In the genomic region with DNA sequence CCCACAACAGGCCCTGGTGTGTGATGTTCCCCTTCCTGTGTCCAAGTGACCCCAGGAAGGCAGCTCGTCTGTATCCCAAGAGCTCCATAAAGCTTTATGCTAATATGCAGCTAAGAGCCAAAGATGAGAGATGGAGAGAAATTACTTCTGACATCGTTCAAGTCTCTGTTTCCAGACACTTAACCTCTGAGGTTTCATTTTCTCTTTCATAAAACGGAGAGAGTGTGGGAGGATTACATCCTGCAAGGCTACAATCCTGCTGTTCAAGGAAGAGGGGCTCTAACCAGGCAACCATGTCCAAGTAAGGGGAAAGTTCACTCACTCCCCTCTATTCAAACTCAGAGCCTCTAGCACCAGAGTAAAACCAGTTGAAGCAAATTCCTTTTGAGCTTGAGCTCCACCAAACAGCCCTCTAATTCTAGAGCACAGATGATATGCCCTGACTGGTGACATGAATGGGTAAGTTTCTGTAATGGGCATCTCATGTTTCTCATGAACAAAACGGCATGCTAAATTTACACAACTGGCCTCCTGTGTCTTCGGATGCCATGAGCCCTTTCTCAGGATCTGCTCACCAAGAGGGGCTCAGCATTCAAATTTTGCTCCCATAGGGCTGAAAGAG, we compare ENCODE assay signal across 12 cellular contexts.
DNase-seq lines count a peak whose midpoint lies in the region; ATAC-seq and TF ChIP-seq lines count a peak whose summit lies in the region.
"Had no signal": no experiment of that assay in that cellular context is flagged by ENCODE, and none has a peak within 500 bp of the region (broad histone marks: within the 10 kb centered on the region; RNA-seq: fewer than 3 reads in every experiment).

No MANE protein-coding gene starts in this region.

- intact Hi-C loops in activated T-helper 1 cell treated with anti-CD3 and anti-CD28 coated beads, Interleukin-12 subunit alpha, Interleukin-12 subunit beta, Interleukin-2, Interleukin-4 antibody, amounts not matched to agents 30 ng/mL and 10 ng/mL and 1 ng/mL, durations not matched to agents 14 hours and 24 hours and 36 hours (cut with micrococcal nuclease), result no loop called here
- intact Hi-C loops in heart right ventricle (cut with DNase I), result no loop called here

- DNase-seq in DMS79 (lab: John Stamatoyannopoulos, UW) (peak; percentile 6), COLO829 (ENCODE audit: low spot score) (no peak), DMS153 treated with DMSO at 0.1 percent for 48 hours (lab: John Stamatoyannopoulos, UW; ENCODE audit: unreplicated experiment) (no peak), heart right ventricle (no peak)
- no peak for DNase-seq in activated T-helper 1 cell treated with anti-CD3 and anti-CD28 coated beads, Interleukin-12 subunit alpha, Interleukin-12 subunit beta, Interleukin-2, Interleukin-4 antibody, amounts not matched to agents 30 ng/mL and 10 ng/mL and 1 ng/mL, durations not matched to agents 14 hours and 24 hours and 36 hours (ENCODE audit: low spot score)
- DNase-seq: Calu3, stomach had no signal

- 48 to 49% methylated on average over 5 of the region's 5 CpGs for WGBS in heart right ventricle, 2 donors

- H3K27ac Mint-ChIP-seq in activated T-helper 1 cell treated with anti-CD3 and anti-CD28 coated beads, Interleukin-12 subunit alpha, Interleukin-12 subunit beta, Interleukin-2, Interleukin-4 antibody, amounts not matched to agents 30 ng/mL and 10 ng/mL and 1 ng/mL, durations not matched to agents 14 hours and 24 hours and 36 hours, result peak overlapping the region; percentile 29
- H3K27ac Mint-ChIP-seq: dendritic cell treated with granulocyte-macrophage colony-stimulating factor and Interleukin-4, amounts not matched to agents 40 ng/mL and 50 ng/mL, for 4 days had no signal

- peaks cover 0 to 4% (median 0%) of the 10 kb centered on the region in 7 donors for H3K27me3 ChIP-seq in heart right ventricle

- H3K4me3 Mint-ChIP-seq in activated T-helper 1 cell treated with anti-CD3 and anti-CD28 coated beads, Interleukin-12 subunit alpha, Interleukin-12 subunit beta, Interleukin-2, Interleukin-4 antibody, amounts not matched to agents 30 ng/mL and 10 ng/mL and 1 ng/mL, durations not matched to agents 14 hours and 24 hours and 36 hours, result peak overlapping the region; percentile 70
- H3K4me3 Mint-ChIP-seq: dendritic cell treated with granulocyte-macrophage colony-stimulating factor and Interleukin-4, amounts not matched to agents 40 ng/mL and 50 ng/mL, for 4 days had no signal

- H3K36me3 Mint-ChIP-seq in activated T-helper 1 cell treated with anti-CD3 and anti-CD28 coated beads, Interleukin-12 subunit alpha, Interleukin-12 subunit beta, Interleukin-2, Interleukin-4 antibody, amounts not matched to agents 30 ng/mL and 10 ng/mL and 1 ng/mL, durations not matched to agents 14 hours and 24 hours and 36 hours (ENCODE audit: low read depth), result no peaks in the 10 kb centered on the region

- peaks cover 3% of the 10 kb centered on the region for H3K27me3 Mint-ChIP-seq in activated T-helper 1 cell treated with anti-CD3 and anti-CD28 coated beads, Interleukin-12 subunit alpha, Interleukin-12 subunit beta, Interleukin-2, Interleukin-4 antibody, amounts not matched to agents 30 ng/mL and 10 ng/mL and 1 ng/mL, durations not matched to agents 14 hours and 24 hours and 36 hours (ENCODE audit: insufficient read depth)
- H3K27me3 Mint-ChIP-seq: dendritic cell treated with granulocyte-macrophage colony-stimulating factor and Interleukin-4, amounts not matched to agents 40 ng/mL and 50 ng/mL, for 4 days had no signal

- no peak overlapping the region for H3K27ac ChIP-seq in heart right ventricle
- H3K27ac ChIP-seq: SK-N-MC, stomach had no signal

- H3K9me3 ChIP-seq in heart right ventricle, result no peaks in the 10 kb centered on the region
- H3K9me3 ChIP-seq: stomach had no signal

- H3K9me3 Mint-ChIP-seq in activated T-helper 1 cell treated with anti-CD3 and anti-CD28 coated beads, Interleukin-12 subunit alpha, Interleukin-12 subunit beta, Interleukin-2, Interleukin-4 antibody, amounts not matched to agents 30 ng/mL and 10 ng/mL and 1 ng/mL, durations not matched to agents 14 hours and 24 hours and 36 hours, result no peaks in the 10 kb centered on the region
- H3K9me3 Mint-ChIP-seq: dendritic cell treated with granulocyte-macrophage colony-stimulating factor and Interleukin-4, amounts not matched to agents 40 ng/mL and 50 ng/mL, for 4 days had no signal

- no peak overlapping the region for H3K4me3 ChIP-seq in heart right ventricle
- H3K4me3 ChIP-seq: SK-N-MC, stomach had no signal

- ATAC-seq in GM19328 (IDR thresholded peaks at IDR 0.05; ENCODE audit: unreplicated experiment) (peak; percentile 41), HG03103 (IDR thresholded peaks at IDR 0.05; ENCODE audit: low read depth, unreplicated experiment) (peak; percentile 46), HG02623 (IDR thresholded peaks at IDR 0.05; ENCODE audit: unreplicated experiment) (no peak), heart right ventricle (no peak)

- TF ChIP-seq CTCF in heart right ventricle (IDR thresholded peaks at IDR 0.05), result no peak

- H3K36me3 ChIP-seq in heart right ventricle, result no peaks in the 10 kb centered on the region
- H3K36me3 ChIP-seq: stomach had no signal

- H3K4me1 Mint-ChIP-seq in activated T-helper 1 cell treated with anti-CD3 and anti-CD28 coated beads, Interleukin-12 subunit alpha, Interleukin-12 subunit beta, Interleukin-2, Interleukin-4 antibody, amounts not matched to agents 30 ng/mL and 10 ng/mL and 1 ng/mL, durations not matched to agents 14 hours and 24 hours and 36 hours (ENCODE audit: low read depth), result peaks cover 13% of the 10 kb centered on the region

- no peaks in the 10 kb centered on the region for H3K4me1 ChIP-seq in heart right ventricle
- H3K4me1 ChIP-seq: stomach had no signal

Comparison
In these comparisons a context has a peak if more than half of its experiments do, and no peak if none do; other contexts are left out.
1. ATAC-seq: peak in GM19328 (single experiment) and HG03103 (single experiment); none in HG02623 (single experiment) and heart right ventricle (0 of 8).